In the genomic region with DNA sequence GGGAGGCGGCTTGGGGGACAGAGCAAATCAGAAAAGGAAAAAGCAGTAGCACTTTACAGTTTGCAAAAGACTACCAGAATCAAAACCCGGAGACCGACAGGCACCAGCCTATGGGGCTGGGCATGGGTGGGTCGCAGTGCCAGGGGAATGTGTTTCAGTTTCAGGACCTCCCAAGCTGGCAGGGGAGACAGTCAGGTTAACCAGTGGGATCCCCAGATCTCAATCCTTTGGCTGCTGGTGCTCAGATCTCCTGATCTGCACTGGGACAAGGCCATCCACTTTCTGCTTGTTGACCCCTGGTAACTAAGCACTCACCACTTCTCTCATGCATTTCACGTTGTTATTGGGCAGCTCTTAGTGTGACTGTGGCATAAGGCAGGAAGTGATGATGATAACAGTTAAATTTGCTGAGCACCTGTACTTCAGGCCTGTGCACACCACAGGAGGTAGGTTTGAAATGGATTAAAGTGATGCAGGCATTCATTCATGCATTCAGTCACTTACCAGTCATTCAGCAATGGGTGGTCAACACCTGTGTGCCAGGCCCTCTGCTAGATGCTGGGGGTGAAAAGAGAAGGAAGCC, we compare ENCODE assay signal across 8 cellular contexts. TPM values are rescaled to one million over a fixed set of nuclear protein-coding genes. Genes with fewer than 3 reads are reported as not detected.
DNase-seq lines count a peak whose midpoint lies in the region; ATAC-seq and TF ChIP-seq lines count a peak whose summit lies in the region.

No MANE protein-coding gene starts in this region.

- peak overlapping the region; percentile 93 for H3K4me2 ChIP-seq in GM23338

- ATAC-seq in GM23338 (no peak), RWPE2 (ENCODE audit: low read depth) (peak; percentile 19; the same call in 2 of the 3 replicates), GM21390 (IDR thresholded peaks at IDR 0.05; ENCODE audit: unreplicated experiment) (no peak), GM19328 (IDR thresholded peaks at IDR 0.05; ENCODE audit: unreplicated experiment) (no peak)

- peaks cover 34% of the 10 kb centered on the region for H3K79me2 ChIP-seq in GM23338 (replicated peaks; ENCODE audit: insufficient read depth)

- 0 out of 2 replicates have a peak overlapping the region, but pooled peaks have one; percentile 78 for H3K27ac ChIP-seq in GM23338 (ENCODE audit: low read depth)
- peak overlapping the region; percentile 98 for H3K27ac ChIP-seq in RWPE2 (ENCODE audit: poor library complexity, severe bottlenecking)
- peak overlapping the region; percentile 90 for H3K27ac ChIP-seq in duodenal mucosa (ENCODE audit: low read depth, low read length)

- H2AFZ ChIP-seq in GM23338 = peak overlapping the region; percentile 93

- DNase-seq in AG10803 (ENCODE audit: low read depth) (peak; percentile 57), GM23338 (ENCODE audit: low spot score) (no peak), RWPE2 (ENCODE audit: low spot score) (no peak), nephron progenitor cell (no peak), middle frontal gyrus (ENCODE audit: extremely low spot score, low spot score) (no peak)

- H3K4me3 ChIP-seq in AG10803 (ENCODE audit: low read length) (peak overlapping the region; percentile 66), GM23338 (peak overlapping the region; percentile 81), RWPE2 (ENCODE audit: severe bottlenecking) (no peak overlapping the region), duodenal mucosa (ENCODE audit: low read depth in 1 of 2, low read length in 2 of 2) (peak overlapping the region; percentile 74 to 76)

- TF ChIP-seq CTCF in AG10803 (conservative IDR thresholded peaks at IDR 0.05; ENCODE audit: low read length) = no peak
- TF ChIP-seq CTCF in GM23338 (conservative IDR thresholded peaks at IDR 0.05; ENCODE audit: low read depth in 2 of 2) = no peak
- no peak for TF ChIP-seq CTCF in RWPE2 (IDR thresholded peaks at IDR 0.05; ENCODE audit: poor library complexity, severe bottlenecking)
- TF ChIP-seq CTCF in nephron progenitor cell (IDR thresholded peaks at IDR 0.05) = no peak

- H3K9me3 Mint-ChIP-seq in GM23338 (no peaks in the 10 kb centered on the region), nephron progenitor cell (no peaks in the 10 kb centered on the region)

- peaks cover 19% of the 10 kb centered on the region; the same call in 1 of the 2 replicates for H3F3A ChIP-seq in GM23338 (replicated peaks; ENCODE audit: low read depth)

- H3K4me1 ChIP-seq in GM23338 (ENCODE audit: insufficient read depth) (peaks cover 27% of the 10 kb centered on the region), RWPE2 (ENCODE audit: insufficient read depth, poor library complexity, severe bottlenecking) (peaks cover 54% of the 10 kb centered on the region), duodenal mucosa (ENCODE audit: control insufficient read depth in 1 of 2, insufficient read depth in 2 of 2, low read length in 2 of 2) (peaks cover 41 to 50% of the 10 kb centered on the region in 2 donors)

- H3K27ac Mint-ChIP-seq in GM23338 = peak overlapping the region; percentile 59; the same call in 1 of the 2 replicates
- H3K27ac Mint-ChIP-seq in nephron progenitor cell = peak overlapping the region; percentile 64

- H3K36me3 ChIP-seq in GM23338 (ENCODE audit: insufficient read depth) (no peaks in the 10 kb centered on the region), RWPE2 (ENCODE audit: low read depth) (peaks cover 28% of the 10 kb centered on the region), duodenal mucosa (ENCODE audit: control insufficient read depth in 1 of 2, insufficient read depth in 2 of 2, low read length in 2 of 2) (peaks cover 0 to 6% of the 10 kb centered on the region in 2 donors)

- H3K36me3 Mint-ChIP-seq in GM23338 (ENCODE audit: low read depth) (no peaks in the 10 kb centered on the region), nephron progenitor cell (ENCODE audit: low read depth) (no peaks in the 10 kb centered on the region)

- no peaks in the 10 kb centered on the region; the same call in 1 of the 2 replicates for H3K27me3 ChIP-seq in GM23338 (ENCODE audit: insufficient read depth)
- no peaks in the 10 kb centered on the region for H3K27me3 ChIP-seq in RWPE2 (ENCODE audit: insufficient read depth, poor library complexity, severe bottlenecking)
- H3K27me3 ChIP-seq in duodenal mucosa (ENCODE audit: control insufficient read depth in 1 of 2, insufficient read depth in 2 of 2, low read length in 2 of 2) = no peaks in the 10 kb centered on the region

- peak overlapping the region; percentile 56 to 71 for H3K9ac ChIP-seq in duodenal mucosa (ENCODE audit: low read depth in 1 of 2, low read length in 2 of 2)

- peaks cover 35% of the 10 kb centered on the region for H3K4me1 Mint-ChIP-seq in GM23338
- peaks cover 51% of the 10 kb centered on the region for H3K4me1 Mint-ChIP-seq in nephron progenitor cell

- peak overlapping the region; percentile 75 for H3K4me3 Mint-ChIP-seq in GM23338
- peak overlapping the region; percentile 85 for H3K4me3 Mint-ChIP-seq in nephron progenitor cell

- no peaks in the 10 kb centered on the region for H3K9me2 ChIP-seq in GM23338 (ENCODE audit: insufficient read depth)

- H3K9me3 ChIP-seq in RWPE2 (ENCODE audit: severe bottlenecking) (no peaks in the 10 kb centered on the region), duodenal mucosa (ENCODE audit: control insufficient read depth in 1 of 2, low read length in 2 of 2) (no peaks in the 10 kb centered on the region)

- peaks cover 8% of the 10 kb centered on the region for H4K20me1 ChIP-seq in GM23338 (replicated peaks; ENCODE audit: insufficient read depth)

- H3K27me3 Mint-ChIP-seq in GM23338 (ENCODE audit: insufficient read depth, low read depth, poor library complexity) = peaks cover 8% of the 10 kb centered on the region
- peaks cover 6% of the 10 kb centered on the region for H3K27me3 Mint-ChIP-seq in nephron progenitor cell (ENCODE audit: low read depth, poor library complexity)

TF ChIP-seq in GM23338, 12 proteins besides CTCF, POLR2A, EP300 and RAD21:
- TF ChIP-seq NANOG (IDR thresholded peaks at IDR 0.05; ENCODE audit: borderline replicate concordance) = no peak

RNA-seq across cellular contexts. Expression of a gene that starts 42.2 kb away (rescaled TPM):
- total RNA-seq in GM23338 (2014; rRNA removed; shearing (Covaris generic)) = 48.6 and 76.4 TPM in 2 replicates
- 45.8 and 50.4 TPM in 2 replicates for polyA plus RNA-seq in GM23338 (2016; fragmentation: Nextera tagmentation; extraction: Ambion mirVana)
